ENCODE assay signal across 1 cellular context in genomic region chr11:304915-305833, GRCh38.
A peak's percentile ranks its signal among the peaks of the same experiment; 100 is the strongest.
TF ChIP-seq lines count a peak whose summit lies in the region.

No MANE protein-coding gene starts in this region.

TF ChIP-seq in SK-N-SH, 30 proteins besides CTCF, POLR2A, EP300 and RAD21:
- TF ChIP-seq SMC3 (IDR thresholded peaks at IDR 0.05; ENCODE audit: low read depth, low read length) (peak; percentile 77), ELF1 (IDR thresholded peaks at IDR 0.05) (no peak), POLR2AphosphoS5 (IDR thresholded peaks at IDR 0.05; ENCODE audit: low read depth, low read length) (no peak)
